Comparison of ENCODE assay signal across 8 cellular contexts in genomic region chr7:2402687-2403013, GRCh38. TPM values are rescaled to one million over a fixed set of nuclear protein-coding genes. Genes with fewer than 3 reads are reported as not detected.
A peak's percentile ranks its signal among the peaks of the same experiment; 100 is the strongest.
DNase-seq lines count a peak whose midpoint lies in the region; ATAC-seq, FAIRE-seq and TF ChIP-seq lines count a peak whose summit lies in the region.

No MANE protein-coding gene starts in this region.

- ATAC-seq in activated T-cell treated with anti-CD3 and anti-CD28 coated beads, Interleukin-2, amount 50 U/mL, for 72 hours (replicated peaks in 1 of 2), result no peak
- ATAC-seq in K562 (no peak), right lobe of liver (no peak), GM21717 (IDR thresholded peaks at IDR 0.05; ENCODE audit: unreplicated experiment) (no peak)

- TF ChIP-seq POLR2A in K562 (conservative IDR thresholded peaks at IDR 0.05) (no peak), right lobe of liver (IDR thresholded peaks at IDR 0.05) (no peak), tibial nerve (IDR thresholded peaks at IDR 0.05) (no peak)

- peak overlapping the region; percentile 74 for H3K27ac ChIP-seq in K562 (ENCODE audit: extremely low read depth, low read depth, low read length)
- H3K27ac ChIP-seq in right lobe of liver, result peak overlapping the region in 2 of 3 donors; percentile 43 to 47
- H3K27ac ChIP-seq in tibial nerve, result peak overlapping the region in 2 of 4 donors; percentile 73 to 75

- peak overlapping the region in 1 of 2 experiments; percentile 63; a peak in 3 of 4 replicates for H3K9ac ChIP-seq in K562 (ENCODE audit: insufficient read depth in 1 of 2, low read depth in 2 of 2, low read length in 2 of 2)

- no peak for TF ChIP-seq EP300 in K562 (IDR thresholded peaks at IDR 0.05; ENCODE audit: low read length)
- no peak for TF ChIP-seq EP300 in tibial nerve (IDR thresholded peaks at IDR 0.05)

- no peak overlapping the region for H3K27ac Mint-ChIP-seq in activated T-cell treated with anti-CD3 and anti-CD28 coated beads, Interleukin-2, amount 50 U/mL, for 72 hours

- in situ Hi-C loops in K562 (cut with MboI), result no loop called here

- POLR2A ChIA-PET in K562 (lab: Yijun Ruan, JAX), result interaction anchor here (0.6 to 1.6 kb wide), 8 partner anchors 10 to 248 kb away, joined by 3 to 6 read pairs (median 3); no protein-coding TSS in a partner anchor

- BruUV-seq in K562 (replicated peaks; lab: Mats Ljungman, UMichigan), result TSS peak; percentile 97

- no peaks in the 10 kb centered on the region for H3K9me3 ChIP-seq in K562 (replicated peaks; ENCODE audit: control insufficient read depth, insufficient read depth, low read depth, low read length)
- no peaks in the 10 kb centered on the region for H3K9me3 ChIP-seq in right lobe of liver
- H3K9me3 ChIP-seq in tibial nerve, result no peaks in the 10 kb centered on the region

- peak overlapping the region; percentile 89; the same call in 1 of the 2 replicates for H2AFZ ChIP-seq in K562 (ENCODE audit: low read depth, low read length)

- H3K36me3 ChIP-seq in K562 (ENCODE audit: control insufficient read depth, insufficient read depth, low read length) (no peaks in the 10 kb centered on the region; the same call in 2 of the 3 replicates), right lobe of liver (no peaks in the 10 kb centered on the region), tibial nerve (no peaks in the 10 kb centered on the region)

- no peak for FAIRE-seq in K562 (lab: Jason Lieb, UNC)

- H3K27me3 Mint-ChIP-seq in activated T-cell treated with anti-CD3 and anti-CD28 coated beads, Interleukin-2, amount 50 U/mL, for 72 hours (ENCODE audit: low read depth), result peaks cover 17% of the 10 kb centered on the region

- H3K4me3 Mint-ChIP-seq in activated T-cell treated with anti-CD3 and anti-CD28 coated beads, Interleukin-2, amount 50 U/mL, for 72 hours, result peak overlapping the region; percentile 87 to 88

- 44% methylated on average over 6 of the region's 6 CpGs for WGBS in K562 (ENCODE audit: insufficient coverage, low coverage, missing lambda C conversion rate)
- 42% methylated on average over 6 of the region's 6 CpGs for WGBS in right lobe of liver (ENCODE audit: insufficient coverage, low coverage, low lambda C conversion rate, missing lambda C conversion rate)
- WGBS in tibial nerve, 2 donors, result 62 to 66% methylated on average over 6 of the region's 6 CpGs

- intact Hi-C loops in K562 (cut with micrococcal nuclease) (loop anchor here (5.0 kb wide), 1 partner anchor 380 kb away; no protein-coding TSS in a partner anchor), right lobe of liver (cut with DNase I) (no loop called here)

- TF ChIP-seq RAD21 in K562 (CRISPR knock-in tag; conservative IDR thresholded peaks at IDR 0.05 in 1 of 2, IDR thresholded peaks at IDR 0.05 in 1 of 2), result no peak

- H3K9me1 ChIP-seq in K562 (ENCODE audit: control insufficient read depth, insufficient read depth, low read length), result no peaks in the 10 kb centered on the region

- peaks cover 2% of the 10 kb centered on the region in 2 donors for H3K9me3 Mint-ChIP-seq in activated T-cell treated with anti-CD3 and anti-CD28 coated beads, Interleukin-2, amount 50 U/mL, for 72 hours

- peaks cover 47% of the 10 kb centered on the region for H3K4me1 Mint-ChIP-seq in activated T-cell treated with anti-CD3 and anti-CD28 coated beads, Interleukin-2, amount 50 U/mL, for 72 hours (ENCODE audit: low read depth)

- H3K79me2 ChIP-seq in K562 (ENCODE audit: control insufficient read depth, insufficient read depth, low read length), result peaks cover 36% of the 10 kb centered on the region

- DNase-seq in activated T-cell treated with anti-CD3 and anti-CD28 coated beads, Interleukin-2, amount 50 U/mL, for 72 hours, result no peak
- DNase-seq in activated T-cell treated with anti-CD3 and anti-CD28 coated beads for 4 hours (no peak), K562 (ENCODE audit: extremely low read depth in 1 of 4, low spot score in 3 of 4) (no peak), right lobe of liver (no peak), tibial nerve (ENCODE audit: low spot score in 2 of 2) (no peak), ureter (ENCODE audit: low spot score) (no peak), hepatic stellate cell (ENCODE audit: low spot score) (no peak)

- no peaks in the 10 kb centered on the region for H4K20me1 ChIP-seq in K562 (replicated peaks; ENCODE audit: control insufficient read depth, insufficient read depth, low read length)

- peaks cover 7 to 8% of the 10 kb centered on the region in 2 donors for H3K36me3 Mint-ChIP-seq in activated T-cell treated with anti-CD3 and anti-CD28 coated beads, Interleukin-2, amount 50 U/mL, for 72 hours (ENCODE audit: insufficient read depth in 2 of 2)

- H3K4me1 ChIP-seq in K562 (replicated peaks in 1 of 2; ENCODE audit: control insufficient read depth in 2 of 2, insufficient read depth in 2 of 2, low read length in 2 of 2) (peaks cover 53 to 55% of the 10 kb centered on the region in 2 experiments), right lobe of liver (peaks cover 0 to 29% (median 1%) of the 10 kb centered on the region in 4 donors), tibial nerve (peaks cover 0 to 74% (median 37%) of the 10 kb centered on the region in 4 donors)

- CTCF ChIA-PET in K562 (lab: Yijun Ruan, JAX; ENCODE audit: low intra/inter-chr PET ratio), result no interaction called here

- TF ChIP-seq CTCF in K562 (IDR thresholded peaks at IDR 0.05 in 2 of 3, conservative IDR thresholded peaks at IDR 0.05 in 1 of 3; ENCODE audit: insufficient read depth in 2 of 3, low read depth in 1 of 3, low read length in 3 of 3), result no peak
- TF ChIP-seq CTCF in right lobe of liver (IDR thresholded peaks at IDR 0.05), result no peak
- no peak for TF ChIP-seq CTCF in tibial nerve (IDR thresholded peaks at IDR 0.05)

- H3K27me3 ChIP-seq in K562 (ENCODE audit: control insufficient read depth in 2 of 2, insufficient read depth in 2 of 2, low read length in 2 of 2) (no peaks in the 10 kb centered on the region), right lobe of liver (no peaks in the 10 kb centered on the region), tibial nerve (no peaks in the 10 kb centered on the region)

- H3K4me3 ChIP-seq in K562 (peak overlapping the region; percentile 80), right lobe of liver (peak overlapping the region; percentile 24 to 87 (median 58)), tibial nerve (peak overlapping the region in 3 of 4 donors; percentile 51 to 100 (median 85))

- H3K4me2 ChIP-seq in K562 (ENCODE audit: insufficient read depth, low read length), result peak overlapping the region; percentile 96

RNA-seq across cellular contexts. Expression of gene CHST12, which starts 0.8 kb away (rescaled TPM):
- 10 to 100 TPM in 1 of 2 donors, 1 to 10 TPM in 1; 5.1 to 10.6 TPM for total RNA-seq in activated T-cell treated with anti-CD3 and anti-CD28 coated beads, Interleukin-2, amount 50 U/mL, for 72 hours
- 5.2 and 11.8 TPM in 2 replicates for total RNA-seq in K562 (2011; cell fraction: chromatin; rRNA removed; ENCODE audit: low replicate concordance)
- 6.2 and 7.2 TPM in 2 replicates for total RNA-seq in K562 (2011; cell fraction: nucleolus; rRNA removed)
- total RNA-seq in K562 (2011; cell fraction: nucleoplasm; rRNA removed), result 5.4 and 5.7 TPM in 2 replicates
- total RNA-seq in K562 (2014; rRNA removed) (8.2 and 8.9 TPM in 2 replicates), K562 (2014; rRNA removed; fragmentation: Illumina TruSeq; extraction: Trizol) (0.84 and 1.1 TPM in 2 replicates), K562 (2015; rRNA removed; fragmentation: Illumina TruSeq; extraction: Trizol) (4.0 and 4.2 TPM in 2 replicates), K562 (2021) (17.3 and 19.8 TPM in 2 replicates), right lobe of liver (1 to 10 TPM; 3.0 to 7.9 (median 5.7) TPM), tibial nerve (10 to 100 TPM; 21.0 to 29.9 (median 29.3) TPM), ureter (19.0 TPM)
- polyA plus RNA-seq in K562 (2011; rRNA removed) (3.6 and 6.8 TPM in 2 replicates), K562 (2014; fragmentation: Illumina TruSeq; extraction: Trizol) (2.1 and 5.7 TPM in 2 replicates), K562 (2014; fragmentation: Nextera tagmentation; extraction: Ambion mirVana) (under 1 TPM; 0.18 to 0.24 TPM), K562 (2014; rRNA removed) (10.3 and 10.6 TPM in 2 replicates)
- polyA plus RNA-seq in K562 (2011; cell fraction: cytosol; rRNA removed), result 10.4 and 21.4 TPM in 2 replicates
- 5.1 and 6.2 TPM in 2 replicates for polyA plus RNA-seq in K562 (2011; cell fraction: nucleus; rRNA removed)
- polyA plus RNA-seq in K562 (2012), result 10.2 and 24.4 TPM in 2 replicates
- polyA minus RNA-seq in K562 (2011; rRNA and poly(A)+ RNA removed), result 1.3 and 1.8 TPM in 2 replicates
- 6.8 and 9.4 TPM in 2 replicates for polyA minus RNA-seq in K562 (2011; cell fraction: cytosol; rRNA and poly(A)+ RNA removed)
- 1.6 and 2.2 TPM in 2 replicates for polyA minus RNA-seq in K562 (2011; cell fraction: nucleus; rRNA and poly(A)+ RNA removed)

RNA-seq across cellular contexts. Expression of gene EIF3B, which starts 48.0 kb away (rescaled TPM):
- 100 to 1,000 TPM; 120 to 121 TPM for total RNA-seq in activated T-cell treated with anti-CD3 and anti-CD28 coated beads, Interleukin-2, amount 50 U/mL, for 72 hours
- total RNA-seq in K562 (2011; cell fraction: chromatin; rRNA removed; ENCODE audit: low replicate concordance), result 583 and 880 TPM in 2 replicates
- 353 and 358 TPM in 2 replicates for total RNA-seq in K562 (2011; cell fraction: nucleolus; rRNA removed)
- 465 and 579 TPM in 2 replicates for total RNA-seq in K562 (2011; cell fraction: nucleoplasm; rRNA removed)
- total RNA-seq in K562 (2014; rRNA removed) (334 and 358 TPM in 2 replicates), K562 (2014; rRNA removed; fragmentation: Illumina TruSeq; extraction: Trizol) (357 and 410 TPM in 2 replicates), K562 (2015; rRNA removed; fragmentation: Illumina TruSeq; extraction: Trizol) (407 and 420 TPM in 2 replicates), K562 (2021) (387 and 416 TPM in 2 replicates), right lobe of liver (10 to 100 TPM; 61.6 to 93.3 (median 68.3) TPM), tibial nerve (100 to 1,000 TPM; 124 to 232 (median 147) TPM), ureter (142 TPM)
- polyA plus RNA-seq in K562 (2011; rRNA removed) (216 and 279 TPM in 2 replicates), K562 (2014; fragmentation: Illumina TruSeq; extraction: Trizol) (494 and 496 TPM in 2 replicates), K562 (2014; fragmentation: Nextera tagmentation; extraction: Ambion mirVana) (10 to 100 TPM; 25.9 to 57.6 TPM), K562 (2014; rRNA removed) (263 and 278 TPM in 2 replicates)
- polyA plus RNA-seq in K562 (2011; cell fraction: cytosol; rRNA removed), result 139 and 199 TPM in 2 replicates
- 409 and 424 TPM in 2 replicates for polyA plus RNA-seq in K562 (2011; cell fraction: nucleus; rRNA removed)
- polyA plus RNA-seq in K562 (2012), result 202 and 329 TPM in 2 replicates
- 295 and 299 TPM in 2 replicates for polyA minus RNA-seq in K562 (2011; rRNA and poly(A)+ RNA removed)
- polyA minus RNA-seq in K562 (2011; cell fraction: cytosol; rRNA and poly(A)+ RNA removed), result 126 and 190 TPM in 2 replicates
- 97.9 and 165 TPM in 2 replicates for polyA minus RNA-seq in K562 (2011; cell fraction: nucleus; rRNA and poly(A)+ RNA removed)
